Comparison of ENCODE assay signal across 1 cellular context in genomic region chr18:28115149-28115550, GRCh38.
TF ChIP-seq lines count a peak whose summit lies in the region.

No MANE protein-coding gene starts in this region.

TF ChIP-seq in GM23338, 12 proteins besides CTCF, POLR2A, EP300 and RAD21 (continued from another document):
- TF ChIP-seq ZNF462 (CRISPR knock-in tag; IDR thresholded peaks at IDR 0.05) (no peak), JUNB (IDR thresholded peaks at IDR 0.05; ENCODE audit: unreplicated experiment) (no peak)
